1 cellular context compared by ENCODE assay signal in the genomic region with DNA sequence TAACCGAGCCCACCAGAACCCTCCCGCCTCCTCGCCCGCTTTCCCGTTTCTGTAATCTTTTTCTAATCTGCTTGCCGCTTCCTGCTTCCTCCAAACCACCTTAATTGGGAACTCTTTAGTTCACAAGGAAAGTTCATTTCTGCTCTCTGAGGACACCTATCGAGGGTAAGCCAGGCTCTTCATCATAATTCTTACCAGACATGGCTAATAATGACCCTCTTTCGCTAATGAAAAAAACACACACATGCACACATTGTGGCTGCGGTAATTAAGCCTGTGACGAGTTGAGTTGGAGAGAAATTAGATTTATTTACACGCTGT.
TF ChIP-seq lines count a peak whose summit lies in the region.

No MANE protein-coding gene starts in this region.

TF ChIP-seq in HepG2, 621 proteins besides CTCF, POLR2A, EP300 and RAD21 (continued from another document):
- TF ChIP-seq, protein P1, sequence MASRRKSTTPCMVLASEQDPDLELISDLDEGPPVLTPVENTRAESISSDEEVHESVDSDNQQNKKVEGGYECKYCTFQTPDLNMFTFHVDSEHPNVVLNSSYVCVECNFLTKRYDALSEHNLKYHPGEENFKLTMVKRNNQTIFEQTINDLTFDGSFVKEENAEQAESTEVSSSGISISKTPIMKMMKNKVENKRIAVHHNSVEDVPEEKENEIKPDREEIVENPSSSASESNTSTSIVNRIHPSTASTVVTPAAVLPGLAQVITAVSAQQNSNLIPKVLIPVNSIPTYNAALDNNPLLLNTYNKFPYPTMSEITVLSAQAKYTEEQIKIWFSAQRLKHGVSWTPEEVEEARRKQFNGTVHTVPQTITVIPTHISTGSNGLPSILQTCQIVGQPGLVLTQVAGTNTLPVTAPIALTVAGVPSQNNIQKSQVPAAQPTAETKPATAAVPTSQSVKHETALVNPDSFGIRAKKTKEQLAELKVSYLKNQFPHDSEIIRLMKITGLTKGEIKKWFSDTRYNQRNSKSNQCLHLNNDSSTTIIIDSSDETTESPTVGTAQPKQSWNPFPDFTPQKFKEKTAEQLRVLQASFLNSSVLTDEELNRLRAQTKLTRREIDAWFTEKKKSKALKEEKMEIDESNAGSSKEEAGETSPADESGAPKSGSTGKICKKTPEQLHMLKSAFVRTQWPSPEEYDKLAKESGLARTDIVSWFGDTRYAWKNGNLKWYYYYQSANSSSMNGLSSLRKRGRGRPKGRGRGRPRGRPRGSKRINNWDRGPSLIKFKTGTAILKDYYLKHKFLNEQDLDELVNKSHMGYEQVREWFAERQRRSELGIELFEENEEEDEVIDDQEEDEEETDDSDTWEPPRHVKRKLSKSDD (CRISPR knock-in tag; IDR thresholded peaks at IDR 0.05; ENCODE audit: low read depth), result no peak
- TF ChIP-seq MZF1 (CRISPR knock-in tag; IDR thresholded peaks at IDR 0.05; ENCODE audit: borderline replicate concordance) (no peak), HOXD1 (CRISPR knock-in tag; IDR thresholded peaks at IDR 0.05) (no peak), PRMT3 (CRISPR knock-in tag; IDR thresholded peaks at IDR 0.05; ENCODE audit: borderline replicate concordance, low read depth) (no peak), KDM3A (CRISPR knock-in tag; IDR thresholded peaks at IDR 0.05; ENCODE audit: low read depth) (no peak), ZNF589 (CRISPR knock-in tag; conservative IDR thresholded peaks at IDR 0.05) (no peak)
- TF ChIP-seq, protein P2, sequence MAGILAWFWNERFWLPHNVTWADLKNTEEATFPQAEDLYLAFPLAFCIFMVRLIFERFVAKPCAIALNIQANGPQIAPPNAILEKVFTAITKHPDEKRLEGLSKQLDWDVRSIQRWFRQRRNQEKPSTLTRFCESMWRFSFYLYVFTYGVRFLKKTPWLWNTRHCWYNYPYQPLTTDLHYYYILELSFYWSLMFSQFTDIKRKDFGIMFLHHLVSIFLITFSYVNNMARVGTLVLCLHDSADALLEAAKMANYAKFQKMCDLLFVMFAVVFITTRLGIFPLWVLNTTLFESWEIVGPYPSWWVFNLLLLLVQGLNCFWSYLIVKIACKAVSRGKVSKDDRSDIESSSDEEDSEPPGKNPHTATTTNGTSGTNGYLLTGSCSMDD (CRISPR knock-in tag; IDR thresholded peaks at IDR 0.05), result no peak
- TF ChIP-seq, protein P3, sequence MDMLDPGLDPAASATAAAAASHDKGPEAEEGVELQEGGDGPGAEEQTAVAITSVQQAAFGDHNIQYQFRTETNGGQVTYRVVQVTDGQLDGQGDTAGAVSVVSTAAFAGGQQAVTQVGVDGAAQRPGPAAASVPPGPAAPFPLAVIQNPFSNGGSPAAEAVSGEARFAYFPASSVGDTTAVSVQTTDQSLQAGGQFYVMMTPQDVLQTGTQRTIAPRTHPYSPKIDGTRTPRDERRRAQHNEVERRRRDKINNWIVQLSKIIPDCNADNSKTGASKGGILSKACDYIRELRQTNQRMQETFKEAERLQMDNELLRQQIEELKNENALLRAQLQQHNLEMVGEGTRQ (IDR thresholded peaks at IDR 0.05; ENCODE audit: low read depth, low read length), result no peak
- TF ChIP-seq, protein P3 (CRISPR knock-in tag; IDR thresholded peaks at IDR 0.05; ENCODE audit: borderline replicate concordance), result no peak
- TF ChIP-seq, protein P4, sequence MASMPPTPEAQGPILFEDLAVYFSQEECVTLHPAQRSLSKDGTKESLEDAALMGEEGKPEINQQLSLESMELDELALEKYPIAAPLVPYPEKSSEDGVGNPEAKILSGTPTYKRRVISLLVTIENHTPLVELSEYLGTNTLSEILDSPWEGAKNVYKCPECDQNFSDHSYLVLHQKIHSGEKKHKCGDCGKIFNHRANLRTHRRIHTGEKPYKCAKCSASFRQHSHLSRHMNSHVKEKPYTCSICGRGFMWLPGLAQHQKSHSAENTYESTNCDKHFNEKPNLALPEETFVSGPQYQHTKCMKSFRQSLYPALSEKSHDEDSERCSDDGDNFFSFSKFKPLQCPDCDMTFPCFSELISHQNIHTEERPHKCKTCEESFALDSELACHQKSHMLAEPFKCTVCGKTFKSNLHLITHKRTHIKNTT (CRISPR knock-in tag; IDR thresholded peaks at IDR 0.05), result no peak
